Comparison of ENCODE assay signal across 1 cellular context in genomic region chr3:122794483-122794778, GRCh38.
TF ChIP-seq lines count a peak whose summit lies in the region.

No MANE protein-coding gene starts in this region.

TF ChIP-seq in H1, 55 proteins besides CTCF, POLR2A, EP300 and RAD21 (continued from another document):
- TF ChIP-seq SP2 (IDR thresholded peaks at IDR 0.05; ENCODE audit: low read length) (no peak), CHD7 (IDR thresholded peaks at IDR 0.05; ENCODE audit: insufficient replicate concordance, low read length) (peak; percentile 58), RNF2 (IDR thresholded peaks at IDR 0.05; ENCODE audit: borderline replicate concordance, low read depth, low read length, missing control alignments, poor library complexity, severe bottlenecking) (no peak), HDAC6 (IDR thresholded peaks at IDR 0.05; ENCODE audit: low read depth, low read length) (no peak)
TF ChIP-seq in H1: peak in this region for 3.
